Comparison of ENCODE assay signal across 8 cellular contexts in the genomic region with DNA sequence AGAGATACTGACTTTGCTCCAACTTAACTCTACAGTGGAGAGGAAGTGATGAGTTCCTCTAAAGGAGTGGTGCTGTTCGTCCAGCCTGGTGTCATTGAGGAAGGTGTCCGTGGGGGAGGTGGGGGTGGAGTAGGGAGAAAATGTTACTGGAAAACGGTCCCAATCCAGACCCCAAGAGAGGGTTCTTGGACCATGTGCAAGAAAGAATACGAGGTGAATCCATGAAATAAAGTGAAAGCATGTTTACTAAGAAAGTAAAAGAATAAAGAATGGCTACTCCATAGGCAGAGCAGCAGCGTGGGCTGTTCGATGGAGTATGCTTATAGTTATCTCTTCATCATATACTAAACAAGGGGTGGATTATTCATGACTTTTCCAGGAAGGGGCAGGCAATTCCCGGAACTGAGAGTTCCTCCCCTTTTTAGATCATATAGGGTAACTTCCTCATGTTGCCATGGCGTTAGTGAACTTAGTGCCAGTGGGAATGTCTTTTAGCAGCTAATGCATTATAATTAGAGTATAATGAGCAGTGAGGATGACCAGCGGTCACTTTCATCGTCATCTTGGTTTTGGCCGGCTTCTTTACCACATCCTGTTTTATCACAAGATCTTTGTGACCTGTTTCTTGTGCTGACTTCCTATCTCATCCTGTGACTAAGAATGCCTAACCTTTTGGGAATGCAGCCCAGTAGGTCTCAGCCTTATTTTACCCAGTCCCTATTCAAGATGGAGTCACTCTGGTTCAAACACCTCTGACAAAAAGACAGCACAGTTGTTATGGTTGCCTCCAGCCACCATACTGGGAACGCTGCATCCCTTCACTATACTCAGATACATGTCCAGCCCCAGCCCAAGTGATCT. TPM values are rescaled to one million over a fixed set of nuclear protein-coding genes. Genes with fewer than 3 reads are reported as not detected.
DNase-seq lines count a peak whose midpoint lies in the region; ATAC-seq and TF ChIP-seq lines count a peak whose summit lies in the region.

No MANE protein-coding gene starts in this region.

- TF ChIP-seq CTCF in HCT116 (IDR thresholded peaks at IDR 0.05 in 2 of 3, conservative IDR thresholded peaks at IDR 0.05 in 1 of 3; ENCODE audit: borderline replicate concordance in 1 of 3, insufficient read depth in 1 of 3, low read depth in 2 of 3, low read length in 2 of 3) (no peak), fibroblast of mammary gland (conservative IDR thresholded peaks at IDR 0.05; ENCODE audit: control insufficient read depth, insufficient read depth, low read depth, low read length) (no peak), vagina (IDR thresholded peaks at IDR 0.05) (no peak)

- RAD21 ChIA-PET in HCT116 (lab: Charles Lee; ENCODE audit: low non-redundant PET in 1 of 2, low total read pairs in 2 of 2, uncharacterized antibody in 2 of 2, unreplicated experiment in 2 of 2), result no interaction called here

- H3K36me3 ChIP-seq in HCT116 (ENCODE audit: control insufficient read depth in 1 of 2, insufficient read depth in 2 of 2, low read length in 2 of 2) (no peaks in the 10 kb centered on the region), vagina (no peaks in the 10 kb centered on the region)

- CTCF ChIA-PET in HCT116 (lab: Charles Lee), result no interaction called here

- peaks cover 0 to 32% of the 10 kb centered on the region in 2 experiments; a peak in 2 of 4 replicates for H3K4me1 ChIP-seq in HCT116 (ENCODE audit: control insufficient read depth in 1 of 2, insufficient read depth in 2 of 2, low read length in 2 of 2)
- peaks cover 6% of the 10 kb centered on the region for H3K4me1 ChIP-seq in vagina

- H3K4me3 ChIP-seq in HCT116 (replicated peaks in 1 of 2; ENCODE audit: low read depth in 1 of 2, low read length in 2 of 2) (no peak overlapping the region), fibroblast of mammary gland (ENCODE audit: control insufficient read depth, low read depth, low read length) (no peak overlapping the region), vagina (no peak overlapping the region)

- peak overlapping the region; percentile 7; the same call in 1 of the 2 replicates for H3K4me2 ChIP-seq in HCT116 (ENCODE audit: low read length)

- no peaks in the 10 kb centered on the region for H3K79me2 ChIP-seq in HCT116 (ENCODE audit: insufficient read depth, low read length)

- TF ChIP-seq POLR2A in HCT116 (IDR thresholded peaks at IDR 0.05; ENCODE audit: borderline replicate concordance, extremely low read depth, insufficient read depth, insufficient read length), result no peak
- no peak for TF ChIP-seq POLR2A in vagina (IDR thresholded peaks at IDR 0.05)

- no peak overlapping the region for H2AFZ ChIP-seq in HCT116 (ENCODE audit: low read depth, low read length, poor library complexity, severe bottlenecking)

- intact Hi-C loops in HCT116 (cut with micrococcal nuclease) (no loop called here), vagina (cut with DNase I) (no loop called here)

- no peaks in the 10 kb centered on the region for H3K9me2 ChIP-seq in HCT116 (ENCODE audit: insufficient read depth)

- no peaks in the 10 kb centered on the region for H4K20me1 ChIP-seq in HCT116 (ENCODE audit: insufficient read depth)

- ATAC-seq in HCT116 (peak; percentile 43), GM18873 (IDR thresholded peaks at IDR 0.05; ENCODE audit: low FRiP score, unreplicated experiment) (no peak), GM21529 (IDR thresholded peaks at IDR 0.05; ENCODE audit: unreplicated experiment) (no peak)

- H3K9me3 ChIP-seq in HCT116 (ENCODE audit: control insufficient read depth in 1 of 2, insufficient read depth in 1 of 2, low read depth in 1 of 2, low read length in 2 of 2) (no peaks in the 10 kb centered on the region), vagina (no peaks in the 10 kb centered on the region)

- H3K27ac ChIP-seq in HCT116 (ENCODE audit: low read depth, low read length), result no peak overlapping the region
- no peak overlapping the region for H3K27ac ChIP-seq in vagina

- BruUV-seq in HCT116 (replicated peaks; lab: Mats Ljungman, UMichigan), result no TSS peak

- TF ChIP-seq RAD21 in HCT116 (IDR thresholded peaks at IDR 0.05; ENCODE audit: low read depth), result no peak

- no peaks in the 10 kb centered on the region for H3K27me3 ChIP-seq in HCT116 (ENCODE audit: insufficient read depth, low read length)
- H3K27me3 ChIP-seq in vagina, result no peaks in the 10 kb centered on the region

- DNase-seq in HCT116 (ENCODE audit: low read depth, low spot score), result peak; percentile 23
- DNase-seq in activated CD4-positive, CD25-positive, alpha-beta regulatory T cell treated with anti-CD3 and anti-CD28 coated beads, Interleukin-2, amount 50 U/mL, for 16 hours (ENCODE audit: low read depth, low spot score), result peak; percentile 30
- DNase-seq in fibroblast of mammary gland (ENCODE audit: low read depth), result peak; percentile 94
- DNase-seq in stimulated activated CD4-positive, alpha-beta T cell treated with anti-CD3 and anti-CD28 coated beads, Interleukin-12 subunit alpha, Interleukin-12 subunit beta, amount 100 ng/mL, for 4 hours, result peak; percentile 58
- DNase-seq in NCI-H2081 (lab: John Stamatoyannopoulos, UW), result no peak
- DNase-seq in vagina (ENCODE audit: extremely low spot score in 2 of 2), result no peak

- no peak overlapping the region for H3K9ac ChIP-seq in HCT116 (ENCODE audit: low read length)

- POLR2A ChIA-PET in HCT116 (lab: Charles Lee), result no interaction called here

TF ChIP-seq in HCT116, 20 proteins besides CTCF, POLR2A, EP300 and RAD21:
- TF ChIP-seq FOSL1 (IDR thresholded peaks at IDR 0.05; ENCODE audit: low read depth), result peak; percentile 38; the same call in 1 of the 2 replicates
- TF ChIP-seq YY1 (IDR thresholded peaks at IDR 0.05; ENCODE audit: extremely low read depth, insufficient replicate concordance, low read depth, low read length), result peak; percentile 8
- TF ChIP-seq JUND (IDR thresholded peaks at IDR 0.05), result 0 out of 2 replicates have a peak, but pooled peaks have one; percentile 10
- peak; percentile 44; the same call in 1 of the 2 replicates for TF ChIP-seq SP1 (IDR thresholded peaks at IDR 0.05; ENCODE audit: low read depth)
- TF ChIP-seq SIN3A (IDR thresholded peaks at IDR 0.05; ENCODE audit: low read depth), result no peak
- no peak for TF ChIP-seq SRF (IDR thresholded peaks at IDR 0.05; ENCODE audit: low read depth)
- no peak for TF ChIP-seq EZH2phosphoT487 (IDR thresholded peaks at IDR 0.05; ENCODE audit: borderline replicate concordance)

RNA-seq across cellular contexts. Expression of gene CLEC3B, which starts 38.6 kb away (rescaled TPM):
- total RNA-seq in HCT116 (2021; ENCODE audit: unreplicated experiment) (0.57 TPM), vagina (41.7 TPM)
- polyA plus RNA-seq in HCT116 (2012), result 0.26 and 0.51 TPM in 2 replicates

Comparison
In these comparisons a context has a peak if more than half of its experiments do, and no peak if none do; other contexts are left out.
1. DNase-seq: peak in HCT116 (single experiment), activated CD4-positive, CD25-positive, alpha-beta regulatory T cell treated with anti-CD3 and anti-CD28 coated beads, Interleukin-2, amount 50 U/mL, for 16 hours (single experiment), fibroblast of mammary gland (single experiment) and stimulated activated CD4-positive, alpha-beta T cell treated with anti-CD3 and anti-CD28 coated beads, Interleukin-12 subunit alpha, Interleukin-12 subunit beta, amount 100 ng/mL, for 4 hours (single experiment); none in NCI-H2081 (0 of 2) and vagina (0 of 2).
2. RNA of gene CLEC3B, which starts 38.6 kb away (total RNA-seq): 41.7 TPM in vagina (single experiment); 0.57 TPM in HCT116 (single experiment); every median in the first group is over 10 times any median in the second.